9 cellular contexts compared by ENCODE assay signal in the genomic region with DNA sequence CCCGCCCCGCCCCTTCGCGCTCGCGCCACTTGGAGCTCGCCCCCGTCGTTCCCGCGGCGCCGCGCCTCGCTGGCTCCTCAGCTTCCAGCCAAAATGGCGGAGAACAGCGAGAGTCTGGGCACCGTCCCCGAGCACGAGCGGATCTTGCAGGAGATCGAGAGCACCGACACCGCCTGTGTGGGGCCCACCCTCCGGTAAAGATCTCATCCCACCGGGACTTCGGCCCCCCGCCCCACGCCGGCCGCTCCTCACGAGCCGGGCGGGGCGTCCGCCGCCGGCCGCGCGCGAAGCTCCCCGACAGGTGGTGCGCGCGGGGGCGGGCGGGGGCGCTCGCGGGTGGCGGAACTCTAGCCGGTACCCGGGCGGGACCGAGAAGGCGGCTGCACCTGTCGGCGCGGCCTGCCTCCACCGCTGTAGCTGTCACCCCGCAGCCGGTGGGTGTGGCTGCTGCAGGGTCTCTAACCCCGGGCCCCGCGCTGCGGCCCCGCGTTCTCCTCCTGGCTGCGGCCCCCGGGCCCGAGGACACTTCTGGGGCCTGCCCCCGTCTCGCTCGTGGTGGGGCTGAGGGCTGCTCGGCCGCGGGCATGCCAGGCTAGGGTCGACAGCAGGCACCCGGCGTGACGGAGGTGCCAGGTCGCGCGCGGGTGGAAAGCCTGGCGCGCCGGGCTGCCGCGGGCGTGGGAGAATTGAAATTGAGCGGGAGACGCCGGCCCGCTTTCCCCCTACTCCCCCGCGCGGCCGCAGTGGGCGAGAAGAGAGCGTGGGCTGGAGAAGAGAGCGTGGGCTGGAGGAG. TPM values are rescaled to one million over a fixed set of nuclear protein-coding genes. Genes with fewer than 3 reads are reported as not detected.
DNase-seq lines count a peak whose midpoint lies in the region; ATAC-seq, FAIRE-seq and TF ChIP-seq lines count a peak whose summit lies in the region.
"Had no signal": no experiment of that assay in that cellular context is flagged by ENCODE, and none has a peak within 500 bp of the region (broad histone marks: within the 10 kb centered on the region; RNA-seq: fewer than 3 reads in every experiment).

Gene EXOC6, plus strand, starts transcription at position 80 of the 793 bp plus-strand sequence. Its CDS starts 14 bp downstream, at position 94.

- ATAC-seq in HG03064 (IDR thresholded peaks at IDR 0.05; ENCODE audit: low read depth, unreplicated experiment): peak; percentile 82

- H3K36me3 ChIP-seq in kidney (ENCODE audit: control insufficient read depth in 1 of 2, insufficient read depth in 2 of 2, low read length in 2 of 2): no peaks in the 10 kb centered on the region

- no peaks in the 10 kb centered on the region for H3K4me1 ChIP-seq in kidney (ENCODE audit: control insufficient read depth in 1 of 2, insufficient read depth in 1 of 2, low read depth in 1 of 2, low read length in 2 of 2)

- peak within 1 kb of the TSS; percentile 82 to 94 for H3K27ac ChIP-seq in kidney (ENCODE audit: low read depth in 2 of 2, low read length in 2 of 2)

- intact Hi-C loops in kidney (cut with DNase I): no loop called here

- peak within 1 kb of the TSS; percentile 84 to 91 for H3K4me3 ChIP-seq in kidney (ENCODE audit: low read length in 2 of 2)

- DNase-seq in AG08395 (ENCODE audit: low spot score) (peak; percentile 87), NCI-H2227 (lab: John Stamatoyannopoulos, UW; ENCODE audit: unreplicated experiment) (peak; percentile 88), cerebellar cortex (ENCODE audit: low spot score) (peak; percentile 76), kidney (peak; percentile 94)
- DNase-seq in activated CD4-positive, CD25-positive, alpha-beta regulatory T cell treated with anti-CD3 and anti-CD28 coated beads, Interleukin-2, amount 50 U/mL, for 72 hours: peak; percentile 83
- peak; percentile 74 for DNase-seq in stimulated activated CD4-positive, alpha-beta T cell treated with anti-CD3 and anti-CD28 coated beads, Interleukin-15, amount 100 ng/mL, for 1 hour (ENCODE audit: low read depth in 1 of 2, low spot score in 1 of 2)

- FAIRE-seq in kidney (lab: Jason Lieb, UNC): no peak
- FAIRE-seq: TTC549 had no signal

- H3K9me3 ChIP-seq in kidney (ENCODE audit: control insufficient read depth in 1 of 2, low read length in 2 of 2): no peaks in the 10 kb centered on the region

- peak; percentile 74 for TF ChIP-seq POLR2A in GM18526 (IDR thresholded peaks at IDR 0.05; ENCODE audit: extremely low read depth, insufficient read length)

- H3K9ac ChIP-seq in kidney (ENCODE audit: low read length in 2 of 2): peak within 1 kb of the TSS; percentile 29 to 87

- TF ChIP-seq CTCF in kidney (IDR thresholded peaks at IDR 0.05; ENCODE audit: borderline replicate concordance, extremely low read depth, insufficient read depth): no peak

RNA-seq across cellular contexts. Expression of gene EXOC6, which starts in this region (rescaled TPM):
- 17.0 TPM for total RNA-seq in kidney
- polyA plus RNA-seq in kidney (ENCODE audit: insufficient read depth, low read depth, low replicate concordance): 9.5 TPM

Comparison
In these comparisons a context has a peak if more than half of its experiments do, and no peak if none do; other contexts are left out.
1. Peak in every context shown above with its lines: DNase-seq, ATAC-seq, H3K4me3 ChIP-seq and H3K27ac ChIP-seq.